In the genomic region with DNA sequence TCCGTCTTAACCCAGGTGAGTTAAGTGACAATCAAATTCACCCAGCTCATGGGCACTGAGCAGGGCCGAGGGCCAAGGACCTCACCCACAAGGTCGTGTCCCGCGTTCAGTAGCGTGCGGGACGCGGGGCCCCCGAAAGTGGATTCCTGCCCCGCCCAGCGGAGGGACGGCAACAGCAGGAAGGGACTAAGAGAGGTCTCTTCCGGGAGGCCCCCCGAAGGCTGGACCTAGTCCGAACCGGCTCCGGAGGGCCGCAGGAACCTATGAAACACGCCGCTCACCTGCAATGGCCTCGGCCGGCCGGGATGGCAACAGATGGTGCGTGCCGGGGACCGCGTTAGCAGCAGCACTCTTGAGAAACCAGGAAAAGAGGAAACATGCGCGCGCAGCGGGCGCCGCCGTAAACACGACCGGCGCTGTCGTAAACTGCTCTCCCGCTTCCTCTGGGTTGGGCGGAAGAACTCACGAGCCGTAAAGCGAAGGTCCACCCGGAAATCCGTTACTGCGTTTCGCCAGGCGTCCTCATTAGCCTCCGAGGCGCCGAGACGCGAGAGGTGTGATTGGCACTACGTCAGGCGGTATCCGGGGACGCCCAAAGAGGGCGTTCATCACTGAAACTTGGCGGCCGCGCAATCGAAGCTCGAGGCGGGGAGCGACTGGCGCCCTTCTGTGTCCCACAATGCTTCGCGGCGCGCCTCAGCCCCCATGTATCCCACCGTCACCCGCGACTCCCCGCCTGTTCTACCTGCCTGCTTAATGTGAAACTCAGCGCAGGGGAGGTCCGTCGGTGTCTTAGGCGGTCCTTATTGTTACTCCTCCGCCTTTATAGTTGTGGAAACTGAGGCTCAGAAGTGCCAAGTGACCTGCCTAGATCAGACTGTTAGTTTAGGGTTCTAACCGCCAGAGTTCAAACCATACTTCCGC, we compare ENCODE assay signal across 1 cellular context.
TF ChIP-seq lines count a peak whose summit lies in the region.

A gene with protein sequence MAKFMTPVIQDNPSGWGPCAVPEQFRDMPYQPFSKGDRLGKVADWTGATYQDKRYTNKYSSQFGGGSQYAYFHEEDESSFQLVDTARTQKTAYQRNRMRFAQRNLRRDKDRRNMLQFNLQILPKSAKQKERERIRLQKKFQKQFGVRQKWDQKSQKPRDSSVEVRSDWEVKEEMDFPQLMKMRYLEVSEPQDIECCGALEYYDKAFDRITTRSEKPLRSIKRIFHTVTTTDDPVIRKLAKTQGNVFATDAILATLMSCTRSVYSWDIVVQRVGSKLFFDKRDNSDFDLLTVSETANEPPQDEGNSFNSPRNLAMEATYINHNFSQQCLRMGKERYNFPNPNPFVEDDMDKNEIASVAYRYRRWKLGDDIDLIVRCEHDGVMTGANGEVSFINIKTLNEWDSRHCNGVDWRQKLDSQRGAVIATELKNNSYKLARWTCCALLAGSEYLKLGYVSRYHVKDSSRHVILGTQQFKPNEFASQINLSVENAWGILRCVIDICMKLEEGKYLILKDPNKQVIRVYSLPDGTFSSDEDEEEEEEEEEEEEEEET (minus strand): TSS at position 372 of the 924 bp plus-strand sequence. CDS start 3,045 bp downstream, outside the sequence.

TF ChIP-seq in K562, 482 proteins besides CTCF, POLR2A, EP300 and RAD21 (continued from another document and continues in another):
- TF ChIP-seq UBTF (IDR thresholded peaks at IDR 0.05; ENCODE audit: borderline replicate concordance in 1 of 2, low read depth in 2 of 2, low read length in 2 of 2) (peak in 1 of 2 experiments; percentile 66; a peak in 1 of 4 replicates), TCF15 (CRISPR knock-in tag; IDR thresholded peaks at IDR 0.05) (no peak), ZKSCAN3 (CRISPR knock-in tag; IDR thresholded peaks at IDR 0.05) (no peak), NCOA4 (IDR thresholded peaks at IDR 0.05; ENCODE audit: partially characterized antibody) (no peak), ERF (CRISPR knock-in tag; IDR thresholded peaks at IDR 0.05) (no peak), VEZF1 (CRISPR knock-in tag; IDR thresholded peaks at IDR 0.05) (peak; percentile 47; the same call in 1 of the 2 replicates), RBM34 (IDR thresholded peaks at IDR 0.05; ENCODE audit: borderline replicate concordance, insufficient read depth, low read length) (no peak), HDAC6 (IDR thresholded peaks at IDR 0.05; ENCODE audit: low read depth, low read length) (no peak), ZBED1 (IDR thresholded peaks at IDR 0.05) (0 out of 2 replicates have a peak, but pooled peaks have one; percentile 18), ZZZ3 (IDR thresholded peaks at IDR 0.05) (peak; percentile 95), FOXP4 (CRISPR knock-in tag; IDR thresholded peaks at IDR 0.05; ENCODE audit: borderline replicate concordance) (no peak), CHD2 (IDR thresholded peaks at IDR 0.05; ENCODE audit: low read depth, low read length) (peak; percentile 37; the same call in 1 of the 2 replicates), BCL6 (CRISPR knock-in tag; IDR thresholded peaks at IDR 0.05) (no peak), DDX20 (tag; IDR thresholded peaks at IDR 0.05; ENCODE audit: low read depth) (no peak), ZNF12 (CRISPR knock-in tag; IDR thresholded peaks at IDR 0.05) (no peak; the same call in 1 of the 2 replicates), ZBTB2 (IDR thresholded peaks at IDR 0.05) (peak; percentile 71), SUPT5H (IDR thresholded peaks at IDR 0.05) (peak; percentile 88), SIN3A (IDR thresholded peaks at IDR 0.05; ENCODE audit: borderline replicate concordance in 2 of 2, control insufficient read depth in 1 of 2, low read depth in 2 of 2, low read length in 2 of 2) (peak; percentile 40 to 60; a peak in 1 of 4 replicates), IFI16 (CRISPR knock-in tag; IDR thresholded peaks at IDR 0.05) (no peak), TGIF2 (CRISPR knock-in tag; IDR thresholded peaks at IDR 0.05) (no peak), PCBP2 (IDR thresholded peaks at IDR 0.05; ENCODE audit: low read depth, low read length, poor library complexity, severe bottlenecking) (no peak), ZNF354B (CRISPR knock-in tag; IDR thresholded peaks at IDR 0.05) (no peak), ZNF583 (CRISPR knock-in tag; IDR thresholded peaks at IDR 0.05) (no peak), TCF7 (IDR thresholded peaks at IDR 0.05; ENCODE audit: borderline replicate concordance) (no peak), RBBP5 (IDR thresholded peaks at IDR 0.05; ENCODE audit: borderline replicate concordance, insufficient read depth, low read length, poor library complexity, severe bottlenecking) (peak; percentile 98), ZNF561 (CRISPR knock-in tag; conservative IDR thresholded peaks at IDR 0.05) (no peak), SMAD4 (CRISPR knock-in tag; conservative IDR thresholded peaks at IDR 0.05) (peak; percentile 29; the same call in 1 of the 2 replicates), KLF1 (tag; IDR thresholded peaks at IDR 0.05) (no peak), MYBL2 (IDR thresholded peaks at IDR 0.05; ENCODE audit: low read depth) (no peak), MYBL2 (CRISPR knock-in tag; IDR thresholded peaks at IDR 0.05; ENCODE audit: borderline replicate concordance) (no peak)
- TF ChIP-seq, protein P1, sequence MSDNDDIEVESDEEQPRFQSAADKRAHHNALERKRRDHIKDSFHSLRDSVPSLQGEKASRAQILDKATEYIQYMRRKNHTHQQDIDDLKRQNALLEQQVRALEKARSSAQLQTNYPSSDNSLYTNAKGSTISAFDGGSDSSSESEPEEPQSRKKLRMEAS (CRISPR knock-in tag; IDR thresholded peaks at IDR 0.05) = peak; percentile 79
- TF ChIP-seq, protein P2, sequence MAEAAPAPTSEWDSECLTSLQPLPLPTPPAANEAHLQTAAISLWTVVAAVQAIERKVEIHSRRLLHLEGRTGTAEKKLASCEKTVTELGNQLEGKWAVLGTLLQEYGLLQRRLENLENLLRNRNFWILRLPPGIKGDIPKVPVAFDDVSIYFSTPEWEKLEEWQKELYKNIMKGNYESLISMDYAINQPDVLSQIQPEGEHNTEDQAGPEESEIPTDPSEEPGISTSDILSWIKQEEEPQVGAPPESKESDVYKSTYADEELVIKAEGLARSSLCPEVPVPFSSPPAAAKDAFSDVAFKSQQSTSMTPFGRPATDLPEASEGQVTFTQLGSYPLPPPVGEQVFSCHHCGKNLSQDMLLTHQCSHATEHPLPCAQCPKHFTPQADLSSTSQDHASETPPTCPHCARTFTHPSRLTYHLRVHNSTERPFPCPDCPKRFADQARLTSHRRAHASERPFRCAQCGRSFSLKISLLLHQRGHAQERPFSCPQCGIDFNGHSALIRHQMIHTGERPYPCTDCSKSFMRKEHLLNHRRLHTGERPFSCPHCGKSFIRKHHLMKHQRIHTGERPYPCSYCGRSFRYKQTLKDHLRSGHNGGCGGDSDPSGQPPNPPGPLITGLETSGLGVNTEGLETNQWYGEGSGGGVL (CRISPR knock-in tag; IDR thresholded peaks at IDR 0.05) = no peak
